ENCODE assay signal across 1 cellular context in the genomic region with DNA sequence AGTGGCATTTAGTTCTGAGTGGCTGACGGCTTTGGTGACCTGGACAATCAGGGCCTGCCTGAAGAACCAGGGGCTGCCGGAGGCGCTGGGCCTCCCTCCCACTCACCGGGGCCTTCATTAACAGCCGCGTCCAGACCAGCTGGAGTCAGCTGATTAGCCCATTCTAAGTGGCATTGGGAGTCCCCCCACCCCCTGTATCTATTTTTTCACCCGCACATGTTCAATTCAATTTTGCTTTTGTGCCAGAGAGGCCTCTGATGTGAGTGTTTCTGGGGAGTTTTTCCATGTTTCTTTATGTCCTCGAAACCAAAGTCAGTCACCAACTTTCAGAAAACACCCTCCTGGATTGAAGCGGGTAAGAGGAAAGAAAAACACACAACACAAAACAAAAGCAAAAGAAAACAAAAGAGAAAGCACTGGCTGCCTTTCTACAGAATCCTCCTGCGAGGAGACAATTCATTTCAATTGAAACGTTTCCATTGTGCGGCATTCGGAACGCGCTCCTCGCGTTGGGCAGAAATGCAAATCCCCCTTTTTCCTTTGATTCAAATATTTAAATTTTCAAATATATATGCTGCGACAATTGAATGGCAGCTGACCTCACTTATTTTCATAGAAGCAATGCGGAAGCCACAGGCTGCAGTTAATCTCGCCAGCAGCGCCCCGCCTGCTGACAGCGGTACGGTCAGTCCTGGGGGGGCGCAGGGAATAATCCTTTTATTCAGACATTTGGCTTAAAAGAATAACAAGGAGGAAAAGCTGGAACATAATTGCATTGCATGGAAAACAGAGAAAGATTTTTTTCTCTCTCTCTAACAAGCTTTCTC.
TF ChIP-seq lines count a peak whose summit lies in the region.

No MANE protein-coding gene starts in this region.

TF ChIP-seq in GM12878, 131 proteins besides CTCF, POLR2A, EP300 and RAD21 (continued from another document):
- no peak for TF ChIP-seq IRF4 (IDR thresholded peaks at IDR 0.05; ENCODE audit: low read depth, low read length)
